ENCODE assay signal across 1 cellular context in the genomic region with DNA sequence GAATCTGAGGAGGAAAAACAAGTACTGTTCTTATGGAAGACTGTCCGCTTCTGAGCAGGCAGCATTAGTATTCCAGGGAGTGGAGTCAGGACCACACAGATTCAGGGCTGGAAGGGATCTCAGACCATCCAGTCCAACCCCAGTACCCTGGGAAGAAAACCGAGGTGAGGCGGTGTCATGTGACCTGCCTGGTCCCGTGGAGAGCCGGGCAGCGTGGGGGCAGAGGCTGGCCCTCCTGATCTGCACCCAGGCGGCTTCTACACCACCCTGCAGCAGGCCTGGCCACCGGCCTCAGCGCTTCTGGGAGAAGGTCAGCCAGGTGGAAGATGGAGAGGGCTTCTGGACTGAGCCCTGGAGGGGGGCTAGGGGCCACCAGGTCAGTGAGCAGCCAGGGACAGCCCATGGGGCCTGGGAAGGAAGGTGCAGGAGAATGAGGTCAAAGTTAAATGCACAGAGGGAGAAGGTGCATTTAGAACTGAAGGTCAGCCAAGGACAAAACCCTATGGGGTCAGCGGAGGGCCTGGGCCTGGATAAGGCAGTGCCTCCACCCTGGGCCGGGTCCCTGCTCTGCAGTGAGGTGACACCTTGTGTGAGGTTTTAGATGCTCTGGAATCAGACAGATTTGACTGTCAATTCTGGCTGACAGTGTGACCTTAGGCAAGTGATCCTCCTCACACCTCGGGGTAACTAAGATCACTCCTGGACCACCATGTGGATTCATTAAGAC.
TF ChIP-seq lines count a peak whose summit lies in the region.

No MANE protein-coding gene starts in this region.

TF ChIP-seq in SK-N-SH treated with all-trans-retinoic acid at 6 μM for 48 hours, 23 proteins besides CTCF, POLR2A, EP300 and RAD21 (continued from another document):
- TF ChIP-seq, protein P1, sequence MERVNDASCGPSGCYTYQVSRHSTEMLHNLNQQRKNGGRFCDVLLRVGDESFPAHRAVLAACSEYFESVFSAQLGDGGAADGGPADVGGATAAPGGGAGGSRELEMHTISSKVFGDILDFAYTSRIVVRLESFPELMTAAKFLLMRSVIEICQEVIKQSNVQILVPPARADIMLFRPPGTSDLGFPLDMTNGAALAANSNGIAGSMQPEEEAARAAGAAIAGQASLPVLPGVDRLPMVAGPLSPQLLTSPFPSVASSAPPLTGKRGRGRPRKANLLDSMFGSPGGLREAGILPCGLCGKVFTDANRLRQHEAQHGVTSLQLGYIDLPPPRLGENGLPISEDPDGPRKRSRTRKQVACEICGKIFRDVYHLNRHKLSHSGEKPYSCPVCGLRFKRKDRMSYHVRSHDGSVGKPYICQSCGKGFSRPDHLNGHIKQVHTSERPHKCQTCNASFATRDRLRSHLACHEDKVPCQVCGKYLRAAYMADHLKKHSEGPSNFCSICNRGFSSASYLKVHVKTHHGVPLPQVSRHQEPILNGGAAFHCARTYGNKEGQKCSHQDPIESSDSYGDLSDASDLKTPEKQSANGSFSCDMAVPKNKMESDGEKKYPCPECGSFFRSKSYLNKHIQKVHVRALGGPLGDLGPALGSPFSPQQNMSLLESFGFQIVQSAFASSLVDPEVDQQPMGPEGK (CRISPR knock-in tag; IDR thresholded peaks at IDR 0.05; ENCODE audit: borderline replicate concordance) = no peak
- TF ChIP-seq ZNF565 (CRISPR knock-in tag; conservative IDR thresholded peaks at IDR 0.05; ENCODE audit: low read depth) (no peak), ESRRG (CRISPR knock-in tag; IDR thresholded peaks at IDR 0.05) (no peak), ZFP3 (CRISPR knock-in tag; IDR thresholded peaks at IDR 0.05) (no peak), GLIS3 (CRISPR knock-in tag; IDR thresholded peaks at IDR 0.05) (no peak), SNAI2 (CRISPR knock-in tag; IDR thresholded peaks at IDR 0.05) (no peak)
